1 cellular context compared by ENCODE assay signal in the genomic region with DNA sequence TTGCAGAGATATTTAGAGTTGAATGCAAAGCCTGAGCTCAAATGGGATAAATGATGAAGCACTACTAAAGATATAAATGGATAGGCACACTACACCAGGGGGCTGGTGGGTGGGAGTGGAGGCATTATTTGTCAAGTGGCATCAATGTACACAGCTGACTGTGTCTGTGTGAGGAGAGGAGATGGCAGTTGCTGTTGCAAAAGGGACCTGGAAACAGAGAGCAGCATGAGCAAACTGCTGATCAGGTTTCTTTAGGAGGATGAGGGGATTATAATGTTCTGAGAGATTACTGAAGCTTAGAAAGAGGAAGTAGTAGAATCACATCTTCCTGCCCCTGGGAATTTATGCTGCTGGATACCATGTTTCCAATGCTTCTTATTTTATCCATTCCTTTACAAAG.
TF ChIP-seq lines count a peak whose summit lies in the region.

No MANE protein-coding gene starts in this region.

TF ChIP-seq in H1, 55 proteins besides CTCF, POLR2A, EP300 and RAD21:
- TF ChIP-seq RFX5 (IDR thresholded peaks at IDR 0.05; ENCODE audit: borderline replicate concordance, low read depth, low read length) = no peak
